Comparison of ENCODE assay signal across 13 cellular contexts in the genomic region with DNA sequence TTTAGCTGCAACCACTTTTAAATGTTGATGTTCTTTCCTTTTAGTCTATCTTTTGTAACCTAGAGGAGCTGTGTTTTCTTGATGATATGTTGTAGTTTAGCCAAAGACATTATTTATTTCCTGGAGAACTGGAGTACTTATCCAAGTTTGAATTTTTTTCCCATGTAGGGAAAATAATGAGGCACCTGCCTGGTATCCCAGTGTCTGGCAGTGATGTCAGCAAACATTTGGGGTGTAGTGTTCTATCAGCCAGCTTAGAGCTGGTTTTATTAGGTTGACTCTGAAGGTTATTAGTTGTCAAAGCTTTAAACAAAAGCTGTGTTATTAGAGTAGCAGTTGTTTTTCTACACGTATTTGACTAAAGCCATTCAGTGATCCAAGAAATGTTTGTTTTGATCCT. TPM values are rescaled to one million over a fixed set of nuclear protein-coding genes. Genes with fewer than 3 reads are reported as not detected.
A peak's percentile ranks its signal among the peaks of the same experiment; 100 is the strongest.
DNase-seq lines count a peak whose midpoint lies in the region; ATAC-seq and TF ChIP-seq lines count a peak whose summit lies in the region.
"Had no signal": no experiment of that assay in that cellular context is flagged by ENCODE, and none has a peak within 500 bp of the region (broad histone marks: within the 10 kb centered on the region; RNA-seq: fewer than 3 reads in every experiment).

No MANE protein-coding gene starts in this region.

- peaks cover 0 to 90% (median 56%) of the 10 kb centered on the region in 4 donors for H3K4me1 ChIP-seq in tibial artery
- peaks cover 11 to 14% of the 10 kb centered on the region in 2 donors for H3K4me1 ChIP-seq in gastrocnemius medialis

- H3K9ac ChIP-seq in SK-N-MC (ENCODE audit: insufficient read length) = peak overlapping the region; percentile 30

- peaks cover 57% of the 10 kb centered on the region for H3K4me1 Mint-ChIP-seq in activated naive CD4-positive, alpha-beta T cell treated with anti-CD3 and anti-CD28 coated beads for 36 hours (ENCODE audit: low read depth)

- H3K9me3 ChIP-seq in SK-N-MC (ENCODE audit: low read depth, low read length) = no peaks in the 10 kb centered on the region
- no peaks in the 10 kb centered on the region for H3K9me3 ChIP-seq in tibial artery
- H3K9me3 ChIP-seq in gastrocnemius medialis = no peaks in the 10 kb centered on the region

- H3K36me3 ChIP-seq in SK-N-MC (ENCODE audit: insufficient read depth, low read length) (peaks cover 62% of the 10 kb centered on the region), tibial artery (peaks cover 16 to 31% (median 17%) of the 10 kb centered on the region in 3 donors), gastrocnemius medialis (peaks cover 0 to 35% of the 10 kb centered on the region in 2 donors)

- DNase-seq in activated naive CD4-positive, alpha-beta T cell treated with anti-CD3 and anti-CD28 coated beads for 36 hours = no peak
- DNase-seq in activated naive CD4-positive, alpha-beta T cell treated with Interleukin-2 at 50 U/mL for 16 hours = no peak
- no peak for DNase-seq in SK-N-MC (ENCODE audit: low read depth, low spot score)
- DNase-seq in fibroblast of the aortic adventitia (ENCODE audit: low read depth) = peak; percentile 27
- no peak for DNase-seq in tibial artery
- no peak for DNase-seq in NCI-H1417 (lab: John Stamatoyannopoulos, UW)
- DNase-seq in gastrocnemius medialis = no peak
- no peak for DNase-seq in HuH-7 (ENCODE audit: low spot score)
- DNase-seq: activated CD8-positive, alpha-beta memory T cell treated with anti-CD3 and anti-CD28 coated beads, Interleukin-2, amount 50 U/mL, for 4 hours; cerebellar nuclear complex; NCI-H1048; NCI-H748 treated with DMSO at 0.1 percent for 48 hours had no signal

- in situ Hi-C loops in gastrocnemius medialis (cut with MboI; ENCODE audit: low sequenced_read_pairs in 4 of 4) = no loop called here

- no peaks in the 10 kb centered on the region for H3K27me3 ChIP-seq in tibial artery
- no peaks in the 10 kb centered on the region for H3K27me3 ChIP-seq in gastrocnemius medialis

- H3K9me3 Mint-ChIP-seq in activated naive CD4-positive, alpha-beta T cell treated with anti-CD3 and anti-CD28 coated beads for 36 hours = no peaks in the 10 kb centered on the region
- H3K9me3 Mint-ChIP-seq: WTC11 had no signal

- CTCF ChIA-PET in activated naive CD4-positive, alpha-beta T cell treated with anti-CD3 and anti-CD28 coated beads for 36 hours (lab: Charles Lee) = interaction anchor here (3.4 kb wide), 1 partner anchor 21 kb away, joined by 22 read pairs; no protein-coding TSS in a partner anchor

- H3K4me3 Mint-ChIP-seq in activated naive CD4-positive, alpha-beta T cell treated with anti-CD3 and anti-CD28 coated beads for 36 hours = no peak overlapping the region
- H3K4me3 Mint-ChIP-seq: WTC11 had no signal

- peaks cover 61% of the 10 kb centered on the region for H3K36me3 Mint-ChIP-seq in activated naive CD4-positive, alpha-beta T cell treated with anti-CD3 and anti-CD28 coated beads for 36 hours (ENCODE audit: low read depth)

- no peak for ATAC-seq in gastrocnemius medialis
- ATAC-seq: WTC11 had no signal

- no peaks in the 10 kb centered on the region for H3K27me3 Mint-ChIP-seq in activated naive CD4-positive, alpha-beta T cell treated with anti-CD3 and anti-CD28 coated beads for 36 hours (ENCODE audit: low read depth)

- no peak for TF ChIP-seq POLR2A in gastrocnemius medialis (IDR thresholded peaks at IDR 0.05)

- peak overlapping the region; percentile 24 for H3K27ac Mint-ChIP-seq in activated naive CD4-positive, alpha-beta T cell treated with anti-CD3 and anti-CD28 coated beads for 36 hours
- H3K27ac Mint-ChIP-seq: WTC11 had no signal

- intact Hi-C loops in activated naive CD4-positive, alpha-beta T cell treated with anti-CD3 and anti-CD28 coated beads for 36 hours (cut with micrococcal nuclease) = loop anchor here (10.0 kb wide), 1 partner anchor 812 kb away; no protein-coding TSS in a partner anchor
- intact Hi-C loops in tibial artery (cut with DNase I; ENCODE audit: low total_unique reads) = no loop called here
- intact Hi-C loops in gastrocnemius medialis (cut with DNase I; ENCODE audit: low total_unique reads) = no loop called here

- no peak overlapping the region for H3K27ac ChIP-seq in SK-N-MC
- H3K27ac ChIP-seq in tibial artery = peak overlapping the region; percentile 91 to 97
- H3K27ac ChIP-seq in gastrocnemius medialis = no peak overlapping the region

- no peak for TF ChIP-seq CTCF in fibroblast of the aortic adventitia (IDR thresholded peaks at IDR 0.05; ENCODE audit: insufficient read depth, low read length)
- no peak for TF ChIP-seq CTCF in tibial artery (IDR thresholded peaks at IDR 0.05)
- no peak for TF ChIP-seq CTCF in gastrocnemius medialis (IDR thresholded peaks at IDR 0.05 in 4 of 5, conservative IDR thresholded peaks at IDR 0.05 in 1 of 5)

- no peak overlapping the region for H3K4me3 ChIP-seq in SK-N-MC
- no peak overlapping the region for H3K4me3 ChIP-seq in fibroblast of the aortic adventitia (ENCODE audit: low read depth, low read length)
- peak overlapping the region; percentile 78 to 89 for H3K4me3 ChIP-seq in tibial artery
- no peak overlapping the region for H3K4me3 ChIP-seq in gastrocnemius medialis

RNA-seq across cellular contexts. Expression of a gene that starts 3.2 kb away (rescaled TPM):
- 10 to 100 TPM; 74.9 to 75.1 TPM for total RNA-seq in activated naive CD4-positive, alpha-beta T cell treated with anti-CD3 and anti-CD28 coated beads for 36 hours
- total RNA-seq in fibroblast of the aortic adventitia (ENCODE audit: low replicate concordance) (10.7 and 22.9 TPM in 2 replicates), gastrocnemius medialis (10 to 100 TPM in 3 of 4 donors, 1 to 10 TPM in 1; 9.5 to 24.3 (median 14.7) TPM)

RNA-seq across cellular contexts. Expression of a gene that starts 38.8 kb away (rescaled TPM):
- under 1 TPM; 0.10 to 0.12 TPM for total RNA-seq in activated naive CD4-positive, alpha-beta T cell treated with anti-CD3 and anti-CD28 coated beads for 36 hours
- total RNA-seq in fibroblast of the aortic adventitia (ENCODE audit: low replicate concordance) (0.09 and 0.57 TPM in 2 replicates), gastrocnemius medialis (1 to 10 TPM in 2 of 4 donors, under 1 TPM in 2; 0.29 to 2.0 (median 0.69) TPM)
- total RNA-seq: WTC11 had no signal

Comparison
In these comparisons a context has a peak if more than half of its experiments do, and no peak if none do; other contexts are left out.
1. H3K27ac ChIP-seq: peak in tibial artery (2 of 2); none in SK-N-MC (single experiment) and gastrocnemius medialis (0 of 4).
2. H3K4me3 ChIP-seq: peak in tibial artery (2 of 2); none in SK-N-MC (single experiment), fibroblast of the aortic adventitia (single experiment) and gastrocnemius medialis (0 of 4).